2 cellular contexts compared by ENCODE assay signal in genomic region chr19:46357846-46358583, GRCh38.
TF ChIP-seq lines count a peak whose summit lies in the region.

No MANE protein-coding gene starts in this region.

TF ChIP-seq in SK-N-SH, 30 proteins besides CTCF, POLR2A, EP300 and RAD21 (continued from another document):
- TF ChIP-seq MAX (IDR thresholded peaks at IDR 0.05; ENCODE audit: low read depth): no peak
- TF ChIP-seq RFX5 (IDR thresholded peaks at IDR 0.05; ENCODE audit: low read length): no peak
- TF ChIP-seq EZH2phosphoT487 (IDR thresholded peaks at IDR 0.05; ENCODE audit: borderline replicate concordance, low read depth): no peak
- TF ChIP-seq FOXM1 (IDR thresholded peaks at IDR 0.05; ENCODE audit: low read depth): no peak
- TF ChIP-seq REST (IDR thresholded peaks at IDR 0.05; ENCODE audit: low read depth, low read length): no peak
- no peak for TF ChIP-seq IRF3 (IDR thresholded peaks at IDR 0.05; ENCODE audit: low read depth, low read length)
- TF ChIP-seq TAF1 (IDR thresholded peaks at IDR 0.05; ENCODE audit: borderline replicate concordance, low read depth, low read length): no peak
- TF ChIP-seq SIN3A (IDR thresholded peaks at IDR 0.05; ENCODE audit: borderline replicate concordance, low read depth, low read length): no peak
- TF ChIP-seq RXRA (IDR thresholded peaks at IDR 0.05; ENCODE audit: borderline replicate concordance, low read depth): no peak
- no peak for TF ChIP-seq MXI1 (IDR thresholded peaks at IDR 0.05; ENCODE audit: low read depth, low read length)

TF ChIP-seq in SK-N-SH treated with all-trans-retinoic acid at 6 μM for 48 hours, 23 proteins besides CTCF, POLR2A, EP300 and RAD21 (continued from another document):
- TF ChIP-seq TSHZ2 (CRISPR knock-in tag; IDR thresholded peaks at IDR 0.05): no peak
- no peak for TF ChIP-seq POU6F1 (CRISPR knock-in tag; IDR thresholded peaks at IDR 0.05; ENCODE audit: borderline replicate concordance, low read depth)
- TF ChIP-seq BACH2 (CRISPR knock-in tag; IDR thresholded peaks at IDR 0.05; ENCODE audit: borderline replicate concordance): no peak
- TF ChIP-seq CSDC2 (CRISPR knock-in tag; IDR thresholded peaks at IDR 0.05): no peak
- TF ChIP-seq GLIS3 (CRISPR knock-in tag; IDR thresholded peaks at IDR 0.05): no peak
- TF ChIP-seq PPARA (CRISPR knock-in tag; IDR thresholded peaks at IDR 0.05; ENCODE audit: borderline replicate concordance): no peak
- no peak for TF ChIP-seq SNAI2 (CRISPR knock-in tag; IDR thresholded peaks at IDR 0.05)
- TF ChIP-seq CSRNP3 (CRISPR knock-in tag; IDR thresholded peaks at IDR 0.05): no peak
- TF ChIP-seq CREB5 (CRISPR knock-in tag; IDR thresholded peaks at IDR 0.05; ENCODE audit: low read depth): no peak
- TF ChIP-seq ESRRG (CRISPR knock-in tag; IDR thresholded peaks at IDR 0.05): no peak
- no peak for TF ChIP-seq ZC3H10 (CRISPR knock-in tag; IDR thresholded peaks at IDR 0.05)
- no peak for TF ChIP-seq ZFP30 (CRISPR knock-in tag; IDR thresholded peaks at IDR 0.05)
- no peak for TF ChIP-seq TOX (CRISPR knock-in tag; IDR thresholded peaks at IDR 0.05; ENCODE audit: borderline replicate concordance)
- TF ChIP-seq ZNF8 (CRISPR knock-in tag; IDR thresholded peaks at IDR 0.05): no peak
- no peak for TF ChIP-seq ISL1 (CRISPR knock-in tag; IDR thresholded peaks at IDR 0.05)
